15 cellular contexts compared by ENCODE assay signal in the genomic region with DNA sequence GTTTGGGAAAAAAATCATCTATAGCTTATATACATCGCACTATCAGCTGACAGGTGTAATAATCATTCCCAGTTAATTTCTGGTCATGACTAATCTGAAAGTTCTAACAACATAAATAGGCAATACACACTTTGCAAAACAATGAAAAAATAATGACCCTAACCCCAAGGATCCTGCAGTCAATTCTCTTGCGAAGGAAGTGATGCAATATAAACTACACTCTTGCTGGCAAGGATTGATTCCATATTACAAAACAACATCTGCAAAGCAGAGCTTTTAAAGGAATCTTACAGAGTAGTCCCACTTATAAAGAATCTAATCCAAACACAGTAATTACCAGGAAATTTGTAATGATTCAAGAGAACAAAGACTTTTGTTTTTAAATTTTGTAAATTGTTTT.
A peak's percentile ranks its signal among the peaks of the same experiment; 100 is the strongest.
DNase-seq lines count a peak whose midpoint lies in the region; FAIRE-seq and TF ChIP-seq lines count a peak whose summit lies in the region.
"Had no signal": no experiment of that assay in that cellular context is flagged by ENCODE, and none has a peak within 500 bp of the region (broad histone marks: within the 10 kb centered on the region; RNA-seq: fewer than 3 reads in every experiment).

No MANE protein-coding gene starts in this region.

- DNase-seq in AG09319 (ENCODE audit: extremely low read depth, low read depth) (peak; percentile 56), HFF-Myc (ENCODE audit: extremely low read depth, low read depth) (peak; percentile 32), H1 (ENCODE audit: low read depth in 1 of 2, low spot score in 2 of 2) (no peak), fibroblast of the conjunctiva (ENCODE audit: low read depth) (peak; percentile 36), H54 (ENCODE audit: insufficient read length, low spot score) (no peak), GM19238 (ENCODE audit: insufficient read length, low spot score) (no peak), SIG-M5 (lab: John Stamatoyannopoulos, UW) (no peak), DMS114 treated with DMSO at 0.1 percent for 48 hours (lab: John Stamatoyannopoulos, UW; ENCODE audit: unreplicated experiment) (no peak)
- DNase-seq: Caco-2, EL, NCI-H187 treated with DMSO at 0.1 percent for 48 hours, NCI-H69, SHP77 treated with DMSO at 0.1 percent for 48 hours had no signal

- no peak for TF ChIP-seq EP300 in H1 (IDR thresholded peaks at IDR 0.05; ENCODE audit: borderline replicate concordance in 1 of 2, low read depth in 2 of 2, low read length in 2 of 2)

- no peaks in the 10 kb centered on the region for H3K4me1 ChIP-seq in H1 (replicated peaks in 1 of 4; ENCODE audit: control insufficient read depth in 3 of 4, insufficient read depth in 4 of 4, low read length in 3 of 4)
- H3K4me1 ChIP-seq: HAP-1 had no signal

- FAIRE-seq in H1 (lab: Jason Lieb, UNC): no peak
- no peak for FAIRE-seq in H54 (lab: Jason Lieb, UNC)
- FAIRE-seq: A549 had no signal

- no peaks in the 10 kb centered on the region; the same call in 1 of the 2 replicates for H3K79me1 ChIP-seq in H1 (ENCODE audit: low read depth, low read length)

- no peak overlapping the region for H2BK15ac ChIP-seq in H1 (ENCODE audit: low read length)

- H4K91ac ChIP-seq in H1 (replicated peaks; ENCODE audit: insufficient read length, low read length): no peak overlapping the region

- no peaks in the 10 kb centered on the region for H3K9me3 ChIP-seq in H1 (ENCODE audit: insufficient read depth in 2 of 2, low read depth in 1 of 2, low read length in 1 of 2)
- H3K9me3 ChIP-seq: A549, Caco-2, HAP-1 had no signal

- H3K36me3 ChIP-seq in H1 (ENCODE audit: control insufficient read depth in 2 of 4, insufficient read depth in 4 of 4, low read length in 3 of 4): no peaks in the 10 kb centered on the region
- H3K36me3 ChIP-seq: HAP-1 had no signal

- no peak overlapping the region for H3K18ac ChIP-seq in H1 (ENCODE audit: extremely low read depth, low read length)

- no peak overlapping the region for H3K27ac ChIP-seq in H1 (ENCODE audit: low read depth, low read length)
- H3K27ac ChIP-seq: A549 had no signal

- no peak overlapping the region for H3K4me3 ChIP-seq in HFF-Myc (replicated peaks; ENCODE audit: low read depth, low read length)
- no peak overlapping the region for H3K4me3 ChIP-seq in H1 (ENCODE audit: extremely low read depth in 1 of 4, insufficient read depth in 2 of 4, low read depth in 3 of 4, low read length in 4 of 4)
- H3K4me3 ChIP-seq: A549, HAP-1 had no signal

- no peak overlapping the region for H2BK20ac ChIP-seq in H1 (ENCODE audit: low read length)

- H2BK120ac ChIP-seq in H1 (replicated peaks; ENCODE audit: low read depth, low read length): no peak overlapping the region

- H3K23me2 ChIP-seq in H1 (ENCODE audit: low read depth, low read length): no peaks in the 10 kb centered on the region

- H4K8ac ChIP-seq in H1 (ENCODE audit: extremely low read depth, insufficient read depth, low read length): no peak overlapping the region

- no peak overlapping the region for H2BK5ac ChIP-seq in H1 (ENCODE audit: low read depth, low read length)

- CTCF ChIA-PET in H1 (lab: Charles Lee; ENCODE audit: partially characterized antibody): interaction anchor here (0.6 to 2.7 kb wide), 5 partner anchors 10 to 172 kb away, joined by 3 to 8 read pairs (median 5); a partner anchor contains a TSS

- TF ChIP-seq POLR2A in H1 (IDR thresholded peaks at IDR 0.05; ENCODE audit: control extremely low read depth in 1 of 2, low read depth in 2 of 2, low read length in 2 of 2): no peak
- TF ChIP-seq POLR2A in H54 (IDR thresholded peaks at IDR 0.05; ENCODE audit: low read depth, low read length): no peak

- H2BK12ac ChIP-seq in H1 (ENCODE audit: low read depth, low read length): no peak overlapping the region

- no peak overlapping the region for H3K4ac ChIP-seq in H1 (replicated peaks; ENCODE audit: insufficient read length, low read depth, low read length)

- POLR2A ChIA-PET in H1 (lab: Charles Lee; ENCODE audit: partially characterized antibody): interaction anchor here (1.6 kb wide), 1 partner anchor 20 kb away, joined by 3 read pairs; no protein-coding TSS in a partner anchor

- H4K20me1 ChIP-seq in H1 (replicated peaks in 1 of 2; ENCODE audit: control insufficient read depth in 1 of 2, insufficient read depth in 2 of 2, low read length in 2 of 2): peaks cover 0 to 2% of the 10 kb centered on the region in 2 experiments

- H3K9ac ChIP-seq in H1 (replicated peaks in 1 of 4; ENCODE audit: extremely low read depth in 1 of 4, low read depth in 3 of 4, low read length in 3 of 4): no peak overlapping the region

- TF ChIP-seq CTCF in AG09319 (IDR thresholded peaks at IDR 0.05; ENCODE audit: low read depth, low read length): no peak
- TF ChIP-seq CTCF in HFF-Myc (IDR thresholded peaks at IDR 0.05; ENCODE audit: low read depth, low read length, missing control alignments): no peak
- TF ChIP-seq CTCF in H1 (IDR thresholded peaks at IDR 0.05; ENCODE audit: control extremely low read depth in 1 of 3, insufficient read depth in 1 of 3, low read depth in 1 of 3, low read length in 3 of 3): no peak

- no peak overlapping the region for H3K56ac ChIP-seq in H1 (replicated peaks; ENCODE audit: insufficient read length, low read depth, low read length)

- H3K79me2 ChIP-seq in H1 (ENCODE audit: control insufficient read depth in 1 of 2, insufficient read depth in 2 of 2, low read length in 2 of 2): no peaks in the 10 kb centered on the region

- H2AFZ ChIP-seq in H1 (ENCODE audit: low read length): no peak overlapping the region

- 90% methylated on average over 2 of the region's 2 CpGs; no CpG with 5 or more reads in 1 of the 2 experiments for WGBS in H1 (ENCODE audit: extremely low coverage in 1 of 2, insufficient coverage in 1 of 2, insufficient read length in 1 of 2, insufficient replicate concordance in 2 of 2, low coverage in 1 of 2, low lambda C conversion rate in 2 of 2, missing lambda C conversion rate in 1 of 2), 2 experiments

- H3K14ac ChIP-seq in H1 (ENCODE audit: insufficient read length): no peak overlapping the region

- no peaks in the 10 kb centered on the region for H3K27me3 ChIP-seq in H1 (replicated peaks in 1 of 4; ENCODE audit: control insufficient read depth in 3 of 4, extremely low read depth in 1 of 4, insufficient read depth in 3 of 4, low read length in 3 of 4)

- H4K5ac ChIP-seq in H1 (ENCODE audit: insufficient read length, low read depth, low read length): no peak overlapping the region

- TF ChIP-seq RAD21 in H1 (IDR thresholded peaks at IDR 0.05 in 1 of 2, conservative IDR thresholded peaks at IDR 0.05 in 1 of 2; ENCODE audit: low read depth in 2 of 2, low read length in 2 of 2): no peak

- H3K23ac ChIP-seq in H1 (ENCODE audit: insufficient read length): no peak overlapping the region

- no peak overlapping the region for H3K4me2 ChIP-seq in H1 (ENCODE audit: insufficient read depth in 1 of 2, low read depth in 2 of 2, low read length in 2 of 2)
- H3K4me2 ChIP-seq: A549 had no signal

- H2AK5ac ChIP-seq in H1 (ENCODE audit: low read depth, low read length): no peak overlapping the region

TF ChIP-seq in H1, 55 proteins besides CTCF, POLR2A, EP300 and RAD21:
- TF ChIP-seq POU5F1 (IDR thresholded peaks at IDR 0.05; ENCODE audit: low read depth, low read length) (no peak), CEBPB (IDR thresholded peaks at IDR 0.05; ENCODE audit: low read depth, low read length) (0 out of 2 replicates have a peak, but pooled peaks have one; percentile 61)
TF ChIP-seq in H1: peak in this region for 1.

Comparison
In these comparisons a context has a peak if more than half of its experiments do, and no peak if none do; other contexts are left out.
1. DNase-seq: peak in AG09319 (single experiment), HFF-Myc (single experiment) and fibroblast of the conjunctiva (single experiment); none in H1 (0 of 2), H54 (single experiment), GM19238 (single experiment), SIG-M5 (single experiment) and DMS114 treated with DMSO at 0.1 percent for 48 hours (single experiment).